Comparison of ENCODE assay signal across 32 cellular contexts in genomic region chr6:69362209-69362608, GRCh38.
"Had no signal": no experiment of that assay in that cellular context is flagged by ENCODE, and none has a peak within 500 bp of the region (broad histone marks: within the 10 kb centered on the region; RNA-seq: fewer than 3 reads in every experiment).

No MANE protein-coding gene starts in this region.

- H3K27me3 ChIP-seq: adrenal gland, ascending aorta, body of pancreas, brain microvascular endothelial cell, breast epithelium, cardiac muscle cell had no signal

- H3K36me3 ChIP-seq: adrenal gland, ascending aorta, brain microvascular endothelial cell, breast epithelium, cardiac muscle cell had no signal

- DNase-seq: activated effector memory CD4-positive, alpha-beta T cell treated with anti-CD3 and anti-CD28 coated beads, Interleukin-2, amount 50 U/mL, for 16 hours; activated effector memory CD4-positive, alpha-beta T cell treated with Interleukin-2 at 50 U/mL for 16 hours; activated gamma-delta T cell; activated gamma-delta T cell treated with Interleukin-2 at 50 U/mL for 16 hours; activated naive CD4-positive, alpha-beta T cell; activated naive CD4-positive, alpha-beta T cell treated with anti-CD3 and anti-CD28 coated beads for 36 hours; activated naive CD4-positive, alpha-beta T cell treated with anti-CD3 and anti-CD28 coated beads, Interleukin-2, amount 10 ng/mL, durations not matched to agents 7 days and 5 days; activated naive CD4-positive, alpha-beta T cell treated with anti-CD3 and anti-CD28 coated beads, Interleukin-2, amount 50 U/mL, for 16 hours; activated naive CD4-positive, alpha-beta T cell treated with Interleukin-2 at 50 U/mL for 16 hours; activated naive CD8-positive, alpha-beta T cell treated with anti-CD3 and anti-CD28 coated beads for 36 hours; activated naive CD8-positive, alpha-beta T cell treated with anti-CD3 and anti-CD28 coated beads, Interleukin-2, amount 10 ng/mL, durations not matched to agents 7 days and 5 days; activated naive CD8-positive, alpha-beta T cell treated with anti-CD3 and anti-CD28 coated beads, Interleukin-2, amount 50 U/mL, for 24 hours; activated T-cell treated with anti-CD3 and anti-CD28 coated beads, Interleukin-2, amount 50 U/mL, for 1 hour; activated T-cell treated with anti-CD3 and anti-CD28 coated beads, Interleukin-2, amount 50 U/mL, for 24 hours; activated T-cell treated with anti-CD3 and anti-CD28 coated beads, Interleukin-2, amount 50 U/mL, for 4 hours; activated T-cell treated with anti-CD3 and anti-CD28 coated beads, Interleukin-2, amount 50 U/mL, for 48 hours; activated T-cell treated with anti-CD3 and anti-CD28 coated beads, Interleukin-2, amount 50 U/mL, for 72 hours; adrenal gland; amniotic stem cell; amygdala; anterior cingulate cortex; aorta; body of pancreas; brain microvascular endothelial cell; caudate nucleus; central memory CD4-positive, alpha-beta T cell; cerebellar nuclear complex had no signal

- H3K4me1 ChIP-seq: adrenal gland, ascending aorta, body of pancreas, breast epithelium had no signal

- H3K27ac ChIP-seq: adrenal gland, ascending aorta, body of pancreas, brain microvascular endothelial cell, breast epithelium, cardiac muscle cell had no signal

- H3K4me3 ChIP-seq: adrenal gland, ascending aorta, body of pancreas, breast epithelium, cardiac muscle cell had no signal

- ATAC-seq: activated naive CD4-positive, alpha-beta T cell treated with anti-CD3 and anti-CD28 coated beads, Interleukin-2, amount 50 U/mL, for 72 hours; activated naive CD8-positive, alpha-beta T cell treated with anti-CD3 and anti-CD28 coated beads, Interleukin-2, amount 50 U/mL, for 24 hours; activated T-cell treated with anti-CD3 and anti-CD28 coated beads, Interleukin-2, amount 50 U/mL, for 4 hours; activated T-cell treated with anti-CD3 and anti-CD28 coated beads, Interleukin-2, amount 50 U/mL, for 72 hours; activated T-helper 17 cell treated with anti-CD3 and anti-CD28 coated beads, Interleukin-2, amount 50 U/mL, for 72 hours; body of pancreas had no signal

- H3K9me3 ChIP-seq: adrenal gland, ascending aorta, body of pancreas, breast epithelium had no signal
